Comparison of ENCODE assay signal across 10 cellular contexts in genomic region chr7:155230169-155230593, GRCh38.
DNase-seq lines count a peak whose midpoint lies in the region; ATAC-seq, FAIRE-seq and TF ChIP-seq lines count a peak whose summit lies in the region.
"Had no signal": no experiment of that assay in that cellular context is flagged by ENCODE, and none has a peak within 500 bp of the region (broad histone marks: within the 10 kb centered on the region; RNA-seq: fewer than 3 reads in every experiment).

No MANE protein-coding gene starts in this region.

- no peaks in the 10 kb centered on the region for H3K9me1 ChIP-seq in K562 (ENCODE audit: control insufficient read depth, insufficient read depth, low read length)

- in situ Hi-C loops in K562 (cut with MboI): no loop called here

- BruUV-seq in K562 (replicated peaks; lab: Mats Ljungman, UMichigan): no TSS peak

- ATAC-seq in K562 (no peak), GM21528 (IDR thresholded peaks at IDR 0.05; ENCODE audit: low FRiP score, unreplicated experiment) (no peak)
- ATAC-seq: activated T-helper 17 cell treated with anti-CD3 and anti-CD28 coated beads, Interleukin-2, amount 50 U/mL, for 72 hours had no signal

- no peak overlapping the region for H3K9ac ChIP-seq in K562 (ENCODE audit: insufficient read depth in 1 of 2, low read depth in 2 of 2, low read length in 2 of 2)

- H4K20me1 ChIP-seq in K562 (replicated peaks; ENCODE audit: control insufficient read depth, insufficient read depth, low read length): peaks cover 23% of the 10 kb centered on the region

- H3K4me3 ChIP-seq in K562 (no peak overlapping the region), suprapubic skin (no peak overlapping the region)

- intact Hi-C loops in K562 (cut with micrococcal nuclease): no loop called here

- peak; percentile 58 for FAIRE-seq in K562 (lab: Jason Lieb, UNC)

- no peak overlapping the region for H2AFZ ChIP-seq in K562 (ENCODE audit: low read depth, low read length)

- no peak for TF ChIP-seq POLR2A in K562 (conservative IDR thresholded peaks at IDR 0.05)
- TF ChIP-seq POLR2A in suprapubic skin (IDR thresholded peaks at IDR 0.05): no peak

- CTCF ChIA-PET in K562 (lab: Yijun Ruan, JAX; ENCODE audit: low intra/inter-chr PET ratio): no interaction called here

- DNase-seq in HS-27A (ENCODE audit: low read depth) (peak; percentile 66), K562 (ENCODE audit: extremely low read depth in 1 of 4, low spot score in 3 of 4) (peak in 1 of 4 experiments; percentile 50), islet precursor cell (peak; percentile 95), smooth muscle cell of the brain vasculature (ENCODE audit: low read depth, low spot score) (peak; percentile 64), GM10266 (ENCODE audit: extremely low spot score) (no peak), suprapubic skin (ENCODE audit: low spot score in 2 of 2) (no peak)
- no peak for DNase-seq in stimulated activated naive CD4-positive, alpha-beta T cell (lab: John Stamatoyannopoulos, UW)

- no peak overlapping the region for H3K4me2 ChIP-seq in K562 (ENCODE audit: insufficient read depth, low read length)

- POLR2A ChIA-PET in K562 (lab: Yijun Ruan, JAX): interaction anchor here (0.7 to 2.0 kb wide), 2 partner anchors 24 to 67 kb away, joined by 3 to 8 read pairs; no protein-coding TSS in a partner anchor

- no peaks in the 10 kb centered on the region for H3K36me3 ChIP-seq in K562 (ENCODE audit: control insufficient read depth, insufficient read depth, low read length)
- no peaks in the 10 kb centered on the region for H3K36me3 ChIP-seq in suprapubic skin
- H3K36me3 ChIP-seq: neutrophil had no signal

- no peaks in the 10 kb centered on the region for H3K9me3 ChIP-seq in K562 (replicated peaks; ENCODE audit: control insufficient read depth, insufficient read depth, low read depth, low read length)
- no peaks in the 10 kb centered on the region for H3K9me3 ChIP-seq in suprapubic skin
- H3K9me3 ChIP-seq: neutrophil had no signal

- no peak overlapping the region for H3K27ac ChIP-seq in K562 (ENCODE audit: extremely low read depth, low read depth, low read length)
- no peak overlapping the region for H3K27ac ChIP-seq in suprapubic skin
- H3K27ac ChIP-seq: neutrophil had no signal

- TF ChIP-seq EP300 in K562 (IDR thresholded peaks at IDR 0.05; ENCODE audit: low read length): no peak
- no peak for TF ChIP-seq EP300 in suprapubic skin (IDR thresholded peaks at IDR 0.05)

- 23% methylated on average over 11 of the region's 11 CpGs for WGBS in K562 (ENCODE audit: insufficient coverage, low coverage, missing lambda C conversion rate)
- WGBS in suprapubic skin: 63% methylated on average over 10 of the region's 11 CpGs

- no peaks in the 10 kb centered on the region for H3K79me2 ChIP-seq in K562 (ENCODE audit: control insufficient read depth, insufficient read depth, low read length)

- TF ChIP-seq CTCF in K562 (IDR thresholded peaks at IDR 0.05 in 2 of 3, conservative IDR thresholded peaks at IDR 0.05 in 1 of 3; ENCODE audit: insufficient read depth in 2 of 3, low read depth in 1 of 3, low read length in 3 of 3): no peak
- no peak for TF ChIP-seq CTCF in GM10266 (IDR thresholded peaks at IDR 0.05; ENCODE audit: control insufficient read depth, insufficient read depth, low read depth, missing control alignments)
- no peak for TF ChIP-seq CTCF in suprapubic skin (IDR thresholded peaks at IDR 0.05)

- H3K4me1 ChIP-seq in K562 (replicated peaks in 1 of 2; ENCODE audit: control insufficient read depth in 2 of 2, insufficient read depth in 2 of 2, low read length in 2 of 2) (peaks cover 0 to 23% of the 10 kb centered on the region in 2 experiments; a peak in 2 of 5 replicates), suprapubic skin (no peaks in the 10 kb centered on the region)

- TF ChIP-seq RAD21 in K562 (CRISPR knock-in tag; conservative IDR thresholded peaks at IDR 0.05 in 1 of 2, IDR thresholded peaks at IDR 0.05 in 1 of 2): no peak

- peaks cover 95 to 100% of the 10 kb centered on the region in 2 experiments for H3K27me3 ChIP-seq in K562 (ENCODE audit: control insufficient read depth in 2 of 2, insufficient read depth in 2 of 2, low read length in 2 of 2)
- peaks cover 16% of the 10 kb centered on the region for H3K27me3 ChIP-seq in suprapubic skin
- H3K27me3 ChIP-seq: neutrophil had no signal

TF ChIP-seq in K562, 482 proteins besides CTCF, POLR2A, EP300 and RAD21:
- no peak for TF ChIP-seq SNRNP70 (optimal IDR thresholded peaks at IDR 0.05; ENCODE audit: low read depth, low read length)
- no peak for TF ChIP-seq ARID3A (IDR thresholded peaks at IDR 0.05; ENCODE audit: borderline replicate concordance, low read depth, low read length)
- TF ChIP-seq MAZ (CRISPR knock-in tag; conservative IDR thresholded peaks at IDR 0.05 in 1 of 2, IDR thresholded peaks at IDR 0.05 in 1 of 2): no peak
- no peak for TF ChIP-seq ZBTB26 (CRISPR knock-in tag; IDR thresholded peaks at IDR 0.05)
- no peak for TF ChIP-seq MEF2A (IDR thresholded peaks at IDR 0.05; ENCODE audit: control insufficient read depth, low read depth, low read length)
- no peak for TF ChIP-seq POLR2H (tag; IDR thresholded peaks at IDR 0.05; ENCODE audit: low read depth)
TF ChIP-seq in K562: peak in this region for 0.

Comparison
In these comparisons a context has a peak if more than half of its experiments do, and no peak if none do; other contexts are left out.
1. DNase-seq: peak in HS-27A (single experiment), islet precursor cell (single experiment) and smooth muscle cell of the brain vasculature (single experiment); none in GM10266 (single experiment), suprapubic skin (0 of 2) and stimulated activated naive CD4-positive, alpha-beta T cell (0 of 6).